In the genomic region with DNA sequence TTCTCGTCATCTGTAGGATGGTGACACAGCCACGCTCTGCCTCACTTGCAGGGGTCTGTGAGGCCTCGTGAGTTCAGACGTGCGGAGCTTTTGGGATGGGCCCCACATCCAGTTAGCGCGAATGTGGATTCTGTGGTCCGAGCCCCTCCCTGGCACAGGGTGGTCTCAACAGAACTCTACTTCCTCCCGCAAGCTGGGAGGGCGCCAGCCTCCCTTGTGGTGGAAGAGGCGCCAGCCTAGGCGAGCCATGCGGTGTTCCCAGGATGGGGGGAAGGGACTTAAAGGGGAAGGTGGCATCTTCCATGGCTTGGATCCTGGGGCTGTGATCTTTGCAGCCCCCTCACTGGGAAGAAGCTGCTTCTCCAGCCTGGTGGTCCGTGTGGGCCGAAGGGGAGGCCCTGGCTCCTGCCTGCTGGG, we compare ENCODE assay signal across 22 cellular contexts. TPM values are rescaled to one million over a fixed set of nuclear protein-coding genes. Genes with fewer than 3 reads are reported as not detected.
DNase-seq lines count a peak whose midpoint lies in the region; ATAC-seq and TF ChIP-seq lines count a peak whose summit lies in the region.
"Had no signal": no experiment of that assay in that cellular context is flagged by ENCODE, and none has a peak within 500 bp of the region (broad histone marks: within the 10 kb centered on the region; RNA-seq: fewer than 3 reads in every experiment).

No MANE protein-coding gene starts in this region.

- H3K4me1 ChIP-seq in right cardiac atrium (ENCODE audit: control insufficient read depth, insufficient read depth, low read length), result no peaks in the 10 kb centered on the region
- H3K4me1 ChIP-seq: psoas muscle had no signal

- in situ Hi-C loops in ACHN (cut with HindIII; ENCODE audit: low pct_ligation_motif_present, low pct_unique_long_range_greater_than_20kb, low sequenced_read_pairs), result no loop called here

- H3K4me3 ChIP-seq in right cardiac atrium (ENCODE audit: low read length), result no peak overlapping the region
- H3K4me3 ChIP-seq: psoas muscle had no signal

- H3K27me3 ChIP-seq in right cardiac atrium (ENCODE audit: control insufficient read depth, insufficient read depth), result no peaks in the 10 kb centered on the region

- H3K27ac Mint-ChIP-seq in WTC11, result no peak overlapping the region
- no peak overlapping the region for H3K27ac Mint-ChIP-seq in activated CD4-positive, alpha-beta T cell treated with anti-CD3 and anti-CD28 coated beads for 36 hours
- H3K27ac Mint-ChIP-seq: activated B cell treated with CpG ODN at 0.5 μM for 24 hours; stimulated activated naive CD8-positive, alpha-beta T cell treated with anti-CD3 and anti-CD28 coated beads, Interleukin-15, amount 100 ng/mL, for 72 hours had no signal

- peak; percentile 49 for DNase-seq in activated effector memory CD4-positive, alpha-beta T cell treated with anti-CD3 and anti-CD28 coated beads, Interleukin-2, amount 50 U/mL, for 16 hours
- no peak for DNase-seq in activated effector memory CD4-positive, alpha-beta T cell treated with Interleukin-2 at 50 U/mL for 16 hours
- no peak for DNase-seq in WTC11 (ENCODE audit: low spot score)
- DNase-seq in medulla oblongata (ENCODE audit: extremely low spot score), result peak; percentile 59
- DNase-seq in ACHN, result no peak
- DNase-seq in right cardiac atrium, result no peak
- DNase-seq in activated CD4-positive, alpha-beta T cell treated with anti-CD3 and anti-CD28 coated beads for 36 hours, result no peak
- DNase-seq: activated B cell treated with CpG ODN at 0.5 μM for 24 hours; activated CD4-positive, alpha-beta T cell treated with anti-CD3 and anti-CD28 coated beads, Interleukin-2, amount 50 U/mL, for 48 hours; activated gamma-delta T cell treated with Interleukin-2 at 50 U/mL for 16 hours; activated T-cell treated with anti-CD3 and anti-CD28 coated beads for 4 hours; DMS153; NCI-H510A; stimulated activated naive CD8-positive, alpha-beta T cell treated with anti-CD3 and anti-CD28 coated beads, Interleukin-15, amount 100 ng/mL, for 72 hours; SW 1271; T1000; trophoblast cell had no signal

- H3K4me3 Mint-ChIP-seq in WTC11, result no peak overlapping the region
- H3K4me3 Mint-ChIP-seq in activated CD4-positive, alpha-beta T cell treated with anti-CD3 and anti-CD28 coated beads for 36 hours, result no peak overlapping the region
- H3K4me3 Mint-ChIP-seq: activated B cell treated with CpG ODN at 0.5 μM for 24 hours; stimulated activated naive CD8-positive, alpha-beta T cell treated with anti-CD3 and anti-CD28 coated beads, Interleukin-15, amount 100 ng/mL, for 72 hours had no signal

- no peaks in the 10 kb centered on the region for H3K9me3 Mint-ChIP-seq in WTC11
- H3K9me3 Mint-ChIP-seq in activated CD4-positive, alpha-beta T cell treated with anti-CD3 and anti-CD28 coated beads for 36 hours (ENCODE audit: low read depth), result no peaks in the 10 kb centered on the region
- H3K9me3 Mint-ChIP-seq: activated B cell treated with CpG ODN at 0.5 μM for 24 hours; stimulated activated naive CD8-positive, alpha-beta T cell treated with anti-CD3 and anti-CD28 coated beads, Interleukin-15, amount 100 ng/mL, for 72 hours had no signal

- H3K4me1 Mint-ChIP-seq in WTC11, result peaks cover 4% of the 10 kb centered on the region; the same call in 1 of the 2 replicates
- peaks cover 5% of the 10 kb centered on the region for H3K4me1 Mint-ChIP-seq in activated CD4-positive, alpha-beta T cell treated with anti-CD3 and anti-CD28 coated beads for 36 hours

- POLR2A ChIA-PET in WTC11 (lab: Charles Lee), result interaction anchor here (0.5 kb wide), 1 partner anchor 197 kb away, joined by 3 read pairs; no protein-coding TSS in a partner anchor
- POLR2A ChIA-PET in activated CD4-positive, alpha-beta T cell treated with anti-CD3 and anti-CD28 coated beads for 36 hours (lab: Charles Lee), result no interaction called here

- CTCF ChIA-PET in WTC11 (lab: Charles Lee), result no interaction called here
- CTCF ChIA-PET in activated CD4-positive, alpha-beta T cell treated with anti-CD3 and anti-CD28 coated beads for 36 hours (lab: Charles Lee), result no interaction called here

- H3K27ac ChIP-seq in temporal lobe (ENCODE audit: low read depth, low read length) (peak overlapping the region; percentile 99), right cardiac atrium (ENCODE audit: low read length) (no peak overlapping the region)
- H3K27ac ChIP-seq: epithelial cell of prostate, neutrophil, psoas muscle had no signal

- H3K9me3 ChIP-seq in right cardiac atrium (ENCODE audit: control insufficient read depth, low read length), result no peaks in the 10 kb centered on the region
- H3K9me3 ChIP-seq: neutrophil, psoas muscle had no signal

- whole genome bisulfite sequencing in right cardiac atrium, result 78% methylated on average over 15 of the region's 15 CpGs

- intact Hi-C loops in right cardiac atrium (cut with DNase I), result loop anchor here in 1 of 4 donors (10.0 kb wide), 1 partner anchor 383 kb away; the partner anchor contains the start of gene ATG16L1
- intact Hi-C loops in activated CD4-positive, alpha-beta T cell treated with anti-CD3 and anti-CD28 coated beads for 36 hours (cut with DNase I, micrococcal nuclease), result no loop called here

- H3K36me3 Mint-ChIP-seq in WTC11, result no peaks in the 10 kb centered on the region
- no peaks in the 10 kb centered on the region for H3K36me3 Mint-ChIP-seq in activated CD4-positive, alpha-beta T cell treated with anti-CD3 and anti-CD28 coated beads for 36 hours (ENCODE audit: low read depth)

- H3K27me3 Mint-ChIP-seq in WTC11 (ENCODE audit: low read depth), result peaks cover 9% of the 10 kb centered on the region
- peaks cover 7% of the 10 kb centered on the region for H3K27me3 Mint-ChIP-seq in activated CD4-positive, alpha-beta T cell treated with anti-CD3 and anti-CD28 coated beads for 36 hours

- ATAC-seq in WTC11 (no peak), right cardiac atrium (no peak)
- no peak for ATAC-seq in activated CD4-positive, alpha-beta T cell treated with anti-CD3 and anti-CD28 coated beads for 36 hours
- ATAC-seq: psoas muscle; Right ventricle myocardium inferior; stimulated activated naive CD8-positive, alpha-beta T cell treated with anti-CD3 and anti-CD28 coated beads, Interleukin-15, amount 100 ng/mL, for 72 hours had no signal

- TF ChIP-seq CTCF in WTC11 (IDR thresholded peaks at IDR 0.05), result no peak

TF ChIP-seq in WTC11, 78 proteins besides CTCF, POLR2A, EP300 and RAD21:
- TF ChIP-seq GABPB1 (CRISPR knock-in tag; IDR thresholded peaks at IDR 0.05) (peak; percentile 7; the same call in 1 of the 2 replicates), MAX (CRISPR knock-in tag; IDR thresholded peaks at IDR 0.05) (no peak)

RNA-seq across cellular contexts. Expression of gene SNORC, which starts 1.4 kb away (rescaled TPM):
- total RNA-seq in WTC11 (2021) (2.8 to 3.4 TPM (median 3.4 TPM) in 3 replicates), temporal lobe (0.74 TPM), right cardiac atrium (1 to 10 TPM in 3 of 4 donors, under 1 TPM in 1; 0.86 to 1.9 (median 1.3) TPM)
- 0.59 TPM for polyA plus RNA-seq in right cardiac atrium
- 1 to 10 TPM in 1 of 2 experiments, under 1 TPM in 1; 0.87 to 2.1 TPM for total RNA-seq in activated CD4-positive, alpha-beta T cell treated with anti-CD3 and anti-CD28 coated beads for 36 hours

Comparison
In these comparisons a context has a peak if more than half of its experiments do, and no peak if none do; other contexts are left out.
1. DNase-seq: peak in activated effector memory CD4-positive, alpha-beta T cell treated with anti-CD3 and anti-CD28 coated beads, Interleukin-2, amount 50 U/mL, for 16 hours (single experiment) and medulla oblongata (single experiment); none in activated effector memory CD4-positive, alpha-beta T cell treated with Interleukin-2 at 50 U/mL for 16 hours (single experiment), WTC11 (single experiment), ACHN (single experiment), right cardiac atrium (0 of 3) and activated CD4-positive, alpha-beta T cell treated with anti-CD3 and anti-CD28 coated beads for 36 hours (single experiment).